ENCODE assay signal across 1 cellular context in the genomic region with DNA sequence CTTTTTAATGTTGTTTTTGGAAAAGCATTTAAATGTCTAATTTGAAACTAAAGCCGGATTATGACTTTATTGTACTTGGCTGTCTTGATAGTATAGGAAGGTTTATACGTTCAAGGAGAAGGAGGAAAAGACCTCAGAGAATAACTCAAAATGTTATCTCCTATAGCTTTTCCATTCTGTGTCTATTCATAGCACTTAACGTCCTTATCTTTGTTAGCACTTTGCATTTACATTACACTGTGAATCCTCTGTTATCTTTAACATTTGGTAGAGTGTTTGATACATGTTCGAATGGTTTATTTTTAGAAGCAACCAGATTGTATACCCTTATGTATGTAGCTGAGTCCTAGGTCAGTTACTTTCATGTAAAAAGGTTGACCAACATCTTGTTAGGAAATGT.
TF ChIP-seq lines count a peak whose summit lies in the region.

No MANE protein-coding gene starts in this region.

TF ChIP-seq in K562, 482 proteins besides CTCF, POLR2A, EP300 and RAD21 (continued from another document):
- 0 out of 2 replicates have a peak, but pooled peaks have one; percentile 37 for TF ChIP-seq ARID3A (IDR thresholded peaks at IDR 0.05; ENCODE audit: borderline replicate concordance, low read depth, low read length)
- no peak for TF ChIP-seq ZNF124 (CRISPR knock-in tag; IDR thresholded peaks at IDR 0.05)
- TF ChIP-seq, protein P1, sequence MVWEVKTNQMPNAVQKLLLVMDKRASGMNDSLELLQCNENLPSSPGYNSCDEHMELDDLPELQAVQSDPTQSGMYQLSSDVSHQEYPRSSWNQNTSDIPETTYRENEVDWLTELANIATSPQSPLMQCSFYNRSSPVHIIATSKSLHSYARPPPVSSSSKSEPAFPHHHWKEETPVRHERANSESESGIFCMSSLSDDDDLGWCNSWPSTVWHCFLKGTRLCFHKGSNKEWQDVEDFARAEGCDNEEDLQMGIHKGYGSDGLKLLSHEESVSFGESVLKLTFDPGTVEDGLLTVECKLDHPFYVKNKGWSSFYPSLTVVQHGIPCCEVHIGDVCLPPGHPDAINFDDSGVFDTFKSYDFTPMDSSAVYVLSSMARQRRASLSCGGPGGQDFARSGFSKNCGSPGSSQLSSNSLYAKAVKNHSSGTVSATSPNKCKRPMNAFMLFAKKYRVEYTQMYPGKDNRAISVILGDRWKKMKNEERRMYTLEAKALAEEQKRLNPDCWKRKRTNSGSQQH (CRISPR knock-in tag; IDR thresholded peaks at IDR 0.05) = no peak
- no peak for TF ChIP-seq SNAPC5 (CRISPR knock-in tag; IDR thresholded peaks at IDR 0.05)
TF ChIP-seq in K562: peak in this region for 41.
